24 cellular contexts compared by ENCODE assay signal in genomic region chr2:130287656-130288026, GRCh38.
"Had no signal": no experiment of that assay in that cellular context is flagged by ENCODE, and none has a peak within 500 bp of the region (broad histone marks: within the 10 kb centered on the region; RNA-seq: fewer than 3 reads in every experiment).

No MANE protein-coding gene starts in this region.

- H3K4me3 ChIP-seq: heart left ventricle, left ventricle myocardium inferior, lung, mucosa of descending colon, pancreas, psoas muscle, sigmoid colon, suprapubic skin, thoracic aorta, tibial artery, upper lobe of right lung had no signal

- H3K27ac Mint-ChIP-seq: immature natural killer cell; mesothelial cell of epicardium; naive thymus-derived CD4-positive, alpha-beta T cell; natural killer cell treated with Interleukin-12 subunit alpha and Interleukin-12 subunit beta and Interleukin-15 and Interleukin-18, amount 100 ng/mL, for 72 hours; stimulated activated effector memory CD8-positive, alpha-beta T cell treated with anti-CD3 and anti-CD28 coated beads, Interleukin-12 subunit alpha, Interleukin-12 subunit beta, amount 100 ng/mL, for 72 hours; stimulated activated naive CD8-positive, alpha-beta T cell treated with anti-CD3 and anti-CD28 coated beads, Interleukin-15, Interleukin-2, amounts not matched to agents 100 ng/mL and 50 ng/mL, for 24 hours had no signal

- ATAC-seq: heart left ventricle; mucosa of descending colon; naive thymus-derived CD4-positive, alpha-beta T cell; natural killer cell treated with Interleukin-12 subunit alpha and Interleukin-12 subunit beta and Interleukin-15 and Interleukin-18, amount 100 ng/mL, for 72 hours; psoas muscle had no signal

- DNase-seq: heart left ventricle; hypothalamus; immature natural killer cell; left ventricle myocardium inferior; mesendoderm; naive thymus-derived CD4-positive, alpha-beta T cell; nucleus accumbens; sigmoid colon; small intestine; stimulated activated CD4-positive, alpha-beta T cell treated with anti-CD3 and anti-CD28 coated beads, Interleukin-15, amount 100 ng/mL, for 24 hours; stimulated activated CD4-positive, alpha-beta T cell treated with anti-CD3 and anti-CD28 coated beads, Interleukin-4, amount 100 ng/mL, for 24 hours; stimulated activated naive CD4-positive, alpha-beta T cell; tibial artery; upper lobe of right lung had no signal

- H3K27ac ChIP-seq: heart left ventricle, left ventricle myocardium inferior, pancreas, psoas muscle, sigmoid colon, suprapubic skin, thoracic aorta, tibial artery, upper lobe of right lung had no signal

- H3K36me3 Mint-ChIP-seq: immature natural killer cell; mesothelial cell of epicardium; naive thymus-derived CD4-positive, alpha-beta T cell; natural killer cell treated with Interleukin-12 subunit alpha and Interleukin-12 subunit beta and Interleukin-15 and Interleukin-18, amount 100 ng/mL, for 72 hours; stimulated activated effector memory CD8-positive, alpha-beta T cell treated with anti-CD3 and anti-CD28 coated beads, Interleukin-12 subunit alpha, Interleukin-12 subunit beta, amount 100 ng/mL, for 72 hours had no signal

- H3K4me1 ChIP-seq: heart left ventricle, left ventricle myocardium inferior, pancreas, psoas muscle, sigmoid colon, suprapubic skin, tibial artery, upper lobe of right lung had no signal

- H3K27me3 ChIP-seq: heart left ventricle, pancreas, sigmoid colon, suprapubic skin, tibial artery, upper lobe of right lung had no signal

- H3K36me3 ChIP-seq: heart left ventricle, left ventricle myocardium inferior, pancreas, sigmoid colon, suprapubic skin, thoracic aorta, tibial artery, upper lobe of right lung had no signal

- H3K9me3 ChIP-seq: heart left ventricle, left ventricle myocardium inferior, mucosa of descending colon, pancreas, psoas muscle, sigmoid colon, suprapubic skin, thoracic aorta, tibial artery, upper lobe of right lung had no signal

- H3K4me3 Mint-ChIP-seq: immature natural killer cell; mesothelial cell of epicardium; naive thymus-derived CD4-positive, alpha-beta T cell; natural killer cell treated with Interleukin-12 subunit alpha and Interleukin-12 subunit beta and Interleukin-15 and Interleukin-18, amount 100 ng/mL, for 72 hours; stimulated activated effector memory CD8-positive, alpha-beta T cell treated with anti-CD3 and anti-CD28 coated beads, Interleukin-12 subunit alpha, Interleukin-12 subunit beta, amount 100 ng/mL, for 72 hours; stimulated activated naive CD8-positive, alpha-beta T cell treated with anti-CD3 and anti-CD28 coated beads, Interleukin-15, Interleukin-2, amounts not matched to agents 100 ng/mL and 50 ng/mL, for 24 hours had no signal

- H3K9me3 Mint-ChIP-seq: immature natural killer cell; mesothelial cell of epicardium; natural killer cell treated with Interleukin-12 subunit alpha and Interleukin-12 subunit beta and Interleukin-15 and Interleukin-18, amount 100 ng/mL, for 72 hours; stimulated activated effector memory CD8-positive, alpha-beta T cell treated with anti-CD3 and anti-CD28 coated beads, Interleukin-12 subunit alpha, Interleukin-12 subunit beta, amount 100 ng/mL, for 72 hours; stimulated activated naive CD8-positive, alpha-beta T cell treated with anti-CD3 and anti-CD28 coated beads, Interleukin-15, Interleukin-2, amounts not matched to agents 100 ng/mL and 50 ng/mL, for 24 hours had no signal

- H3K4me1 Mint-ChIP-seq: immature natural killer cell; mesothelial cell of epicardium; naive thymus-derived CD4-positive, alpha-beta T cell; stimulated activated effector memory CD8-positive, alpha-beta T cell treated with anti-CD3 and anti-CD28 coated beads, Interleukin-12 subunit alpha, Interleukin-12 subunit beta, amount 100 ng/mL, for 72 hours had no signal
